8 cellular contexts compared by ENCODE assay signal in genomic region chr6:151807513-151808330, GRCh38. TPM values are rescaled to one million over a fixed set of nuclear protein-coding genes. Genes with fewer than 3 reads are reported as not detected.
DNase-seq lines count a peak whose midpoint lies in the region; ATAC-seq, FAIRE-seq and TF ChIP-seq lines count a peak whose summit lies in the region.

TSS of gene ESR1 (plus strand) at chr6:151807682. CDS start at chr6:151807913, 231 bp downstream.

- TF ChIP-seq CTCF in A549 (IDR thresholded peaks at IDR 0.05) (no peak), astrocyte of the spinal cord (IDR thresholded peaks at IDR 0.05; ENCODE audit: low read depth, low read length) (no peak), stomach (IDR thresholded peaks at IDR 0.05) (no peak)

- POLR2A ChIA-PET in A549 (lab: Yijun Ruan, JAX): no interaction called here

- H3K36me3 ChIP-seq in HAP-1 (replicated peaks) (no peaks in the 10 kb centered on the region), stomach (no peaks in the 10 kb centered on the region)

- no peak for DNase-seq in A549 (ENCODE audit: low read depth in 1 of 2, low spot score in 1 of 2)
- peak; percentile 68 to 84 for DNase-seq in HAP-1 (ENCODE audit: low spot score in 2 of 2)
- no peak for DNase-seq in astrocyte of the spinal cord (ENCODE audit: low read depth, low spot score)
- peak; percentile 72 for DNase-seq in iPS-NIHi7 (ENCODE audit: extremely low spot score)
- peak; percentile 28 for DNase-seq in stomach
- DNase-seq in NCI-H2171 (lab: John Stamatoyannopoulos, UW): no peak
- DNase-seq in NCI-H2227 (lab: John Stamatoyannopoulos, UW; ENCODE audit: unreplicated experiment): no peak

- H3K4me1 ChIP-seq in A549 (0 out of 3 replicates have a peak, but pooled peaks cover 4% of the 10 kb centered on the region), HAP-1 (0 out of 2 replicates have a peak, but pooled peaks cover 6% of the 10 kb centered on the region), stomach (peaks cover 11 to 33% (median 27%) of the 10 kb centered on the region in 4 donors)

- TF ChIP-seq EP300 in A549 (IDR thresholded peaks at IDR 0.05) (no peak), stomach (IDR thresholded peaks at IDR 0.05) (no peak)

- FAIRE-seq in A549 (lab: Jason Lieb, UNC): no peak

- TF ChIP-seq POLR2A in A549 (IDR thresholded peaks at IDR 0.05; ENCODE audit: low read length) (no peak), stomach (IDR thresholded peaks at IDR 0.05) (no peak)

- intact Hi-C loops in stomach (cut with DNase I; ENCODE audit: low total_unique reads): no loop called here

- 24% methylated on average over 12 of the region's 67 CpGs for whole genome bisulfite sequencing in A549 (ENCODE audit: missing lambda C conversion rate)
- WGBS in stomach, 5 donors: 1 to 11% (median 2%) methylated on average over 37 to 67 of the region's 67 CpGs

- no peak within 1 kb of the TSS for H3K27ac ChIP-seq in A549
- no peak within 1 kb of the TSS for H3K27ac ChIP-seq in stomach

- in situ Hi-C loops in HAP-1 (cut with MboI; ENCODE audit: low sequenced_read_pairs): no loop called here
- in situ Hi-C loops in astrocyte of the spinal cord (cut with HindIII; ENCODE audit: low sequenced_read_pairs): no loop called here

- CTCF ChIA-PET in A549 (lab: Yijun Ruan, JAX): no interaction called here

- H3K27me3 ChIP-seq in HAP-1 (ENCODE audit: low read depth) (peaks cover 11% of the 10 kb centered on the region), stomach (peaks cover 4 to 42% (median 32%) of the 10 kb centered on the region in 3 donors)

- H3K4me3 ChIP-seq in A549 (peak within 1 kb of the TSS; percentile 30; the same call in 1 of the 3 replicates), HAP-1 (no peak within 1 kb of the TSS), astrocyte of the spinal cord (ENCODE audit: low read depth, low read length) (peak within 1 kb of the TSS; percentile 18), stomach (peak within 1 kb of the TSS; percentile 42 to 59 (median 46))

- TF ChIP-seq RAD21 in A549 (conservative IDR thresholded peaks at IDR 0.05 in 1 of 2, IDR thresholded peaks at IDR 0.05 in 1 of 2): no peak

- H3K4me2 ChIP-seq in A549: peak within 1 kb of the TSS; percentile 68

- peak; percentile 11 to 56; a peak in 3 of 6 replicates for ATAC-seq in A549
- no peak for ATAC-seq in HG02610 (IDR thresholded peaks at IDR 0.05; ENCODE audit: unreplicated experiment)

- H3K9me3 ChIP-seq in A549: no peaks in the 10 kb centered on the region; the same call in 2 of the 3 replicates
- H3K9me3 ChIP-seq in HAP-1: no peaks in the 10 kb centered on the region
- H3K9me3 ChIP-seq in stomach: no peaks in the 10 kb centered on the region

TF ChIP-seq in A549, 52 proteins besides CTCF, POLR2A, EP300 and RAD21:
- TF ChIP-seq CBX2 (IDR thresholded peaks at IDR 0.05; ENCODE audit: borderline replicate concordance, low read depth) (no peak), ESRRA (IDR thresholded peaks at IDR 0.05; ENCODE audit: borderline replicate concordance, low read length) (no peak), BHLHE40 (IDR thresholded peaks at IDR 0.05; ENCODE audit: low read depth, low read length) (no peak), EHMT2 (IDR thresholded peaks at IDR 0.05; ENCODE audit: low read depth) (no peak), HOXA7 (CRISPR knock-in tag; IDR thresholded peaks at IDR 0.05) (no peak), ZFP36 (IDR thresholded peaks at IDR 0.05; ENCODE audit: borderline replicate concordance, partially characterized antibody) (no peak), ZC3H11A (IDR thresholded peaks at IDR 0.05) (no peak), E2F6 (IDR thresholded peaks at IDR 0.05; ENCODE audit: borderline replicate concordance, low read depth) (no peak), RNF2 (IDR thresholded peaks at IDR 0.05; ENCODE audit: borderline replicate concordance, low read depth) (no peak), RCOR1 (IDR thresholded peaks at IDR 0.05; ENCODE audit: low read depth, low read length) (no peak), RFX5 (IDR thresholded peaks at IDR 0.05) (no peak), CHD4 (IDR thresholded peaks at IDR 0.05; ENCODE audit: borderline replicate concordance) (no peak), TP53 (CRISPR knock-in tag; IDR thresholded peaks at IDR 0.05) (no peak), PBX3 (IDR thresholded peaks at IDR 0.05) (no peak), EHF (CRISPR knock-in tag; IDR thresholded peaks at IDR 0.05) (no peak), SREBF2 (IDR thresholded peaks at IDR 0.05) (no peak), SMC3 (IDR thresholded peaks at IDR 0.05) (no peak), HMGXB4 (CRISPR knock-in tag; IDR thresholded peaks at IDR 0.05; ENCODE audit: borderline replicate concordance) (no peak), ZSCAN20 (CRISPR knock-in tag; IDR thresholded peaks at IDR 0.05) (no peak)

RNA-seq across cellular contexts. Expression of gene ESR1, which starts in this region (rescaled TPM):
- polyA plus RNA-seq in A549 (2011; rRNA removed) (not detected in 2 replicates), A549 (2017; fragmentation: RNase III; extraction: RNeasy Plus Mini Kit Qiagen cat#74134 plus additional on column Dnase treatment) (not detected in 3 replicates), stomach (1 to 10 TPM in 1 of 3 donors, under 1 TPM in 2; 0.05 to 2.0 (median 0.44) TPM)
- not detected in 2 replicates for polyA plus RNA-seq in A549 (2012; cell fraction: cytosol; rRNA removed)
- not detected in 2 replicates for polyA plus RNA-seq in A549 (2012; cell fraction: nucleus; rRNA removed)
- not detected in 2 replicates for polyA minus RNA-seq in A549 (2011; rRNA and poly(A)+ RNA removed)
- 1 to 10 TPM in 2 of 5 donors, not detected in 3; 1.8 TPM for total RNA-seq in stomach

Comparison
In these comparisons a context has a peak if more than half of its experiments do, and no peak if none do; other contexts are left out.
1. Peak in ATAC-seq, H3K4me3 ChIP-seq and H3K4me2 ChIP-seq in A549; RNA of the gene not detected or under 1 TPM.
2. DNase-seq: peak in HAP-1 (2 of 2), iPS-NIHi7 (single experiment) and stomach (single experiment); none in A549 (0 of 2), astrocyte of the spinal cord (single experiment), NCI-H2171 (single experiment) and NCI-H2227 (single experiment).